10 cellular contexts compared by ENCODE assay signal in genomic region chr4:42673084-42673429, GRCh38.
DNase-seq lines count a peak whose midpoint lies in the region; ATAC-seq and TF ChIP-seq lines count a peak whose summit lies in the region.
"Had no signal": no experiment of that assay in that cellular context is flagged by ENCODE, and none has a peak within 500 bp of the region (broad histone marks: within the 10 kb centered on the region; RNA-seq: fewer than 3 reads in every experiment).

No MANE protein-coding gene starts in this region.

- H3K4me3 ChIP-seq in astrocyte of the spinal cord (ENCODE audit: low read depth, low read length): no peak overlapping the region

- TF ChIP-seq CTCF in astrocyte of the spinal cord (IDR thresholded peaks at IDR 0.05; ENCODE audit: low read depth, low read length): no peak

- peak; percentile 91 for DNase-seq in DMS53 (lab: John Stamatoyannopoulos, UW)
- peak; percentile 12 to 18 for DNase-seq in Kasumi-1 (lab: John Stamatoyannopoulos, UW)
- peak; percentile 52 for DNase-seq in astrocyte of the spinal cord (ENCODE audit: low read depth, low spot score)
- no peak for DNase-seq in memory B cell (ENCODE audit: low spot score in 2 of 2)
- DNase-seq in inferior parietal cortex (ENCODE audit: extremely low spot score): no peak
- DNase-seq: EL, H9 had no signal

- in situ Hi-C loops in astrocyte of the spinal cord (cut with HindIII; ENCODE audit: low sequenced_read_pairs): no loop called here

- ATAC-seq in memory B cell (ENCODE audit: low read depth) (peak; percentile 47), GM21390 (IDR thresholded peaks at IDR 0.05; ENCODE audit: unreplicated experiment) (no peak), GM18867 (IDR thresholded peaks at IDR 0.05; ENCODE audit: unreplicated experiment) (no peak), HG03095 (IDR thresholded peaks at IDR 0.05; ENCODE audit: unreplicated experiment) (no peak)

- peaks cover 2% of the 10 kb centered on the region for H3K27me3 Mint-ChIP-seq in memory B cell

- peaks cover 8% of the 10 kb centered on the region for H3K4me1 Mint-ChIP-seq in memory B cell

- no peak overlapping the region for H3K27ac Mint-ChIP-seq in memory B cell
- H3K27ac Mint-ChIP-seq: H9 had no signal

- no peak overlapping the region for H3K4me3 Mint-ChIP-seq in memory B cell
- H3K4me3 Mint-ChIP-seq: H9 had no signal

- no peaks in the 10 kb centered on the region for H3K36me3 Mint-ChIP-seq in memory B cell

- H3K9me3 Mint-ChIP-seq in memory B cell: no peaks in the 10 kb centered on the region

Comparison
In these comparisons a context has a peak if more than half of its experiments do, and no peak if none do; other contexts are left out.
1. DNase-seq: peak in DMS53 (single experiment), Kasumi-1 (2 of 2) and astrocyte of the spinal cord (single experiment); none in memory B cell (0 of 2) and inferior parietal cortex (single experiment).